1 cellular context compared by ENCODE assay signal in the genomic region with DNA sequence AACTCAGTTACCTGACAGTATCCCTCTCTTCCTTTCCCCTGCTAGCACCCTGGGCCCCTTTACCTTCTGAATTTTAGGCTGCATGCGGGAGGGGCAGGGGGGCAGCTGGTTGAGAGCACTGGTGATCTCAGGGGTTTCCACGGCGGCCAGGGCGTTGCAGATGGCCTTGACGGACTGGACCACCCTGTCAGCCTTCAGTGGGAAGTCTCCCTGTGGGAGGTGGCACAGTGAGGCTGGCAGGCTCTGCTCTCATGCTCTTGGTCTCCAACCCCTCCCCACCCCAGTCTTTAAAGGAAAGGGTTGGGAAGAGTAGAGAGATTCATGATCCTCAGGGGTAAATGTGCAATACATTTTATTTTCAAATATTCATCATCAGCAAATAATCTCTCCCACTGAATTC.
A peak's percentile ranks its signal among the peaks of the same experiment; 100 is the strongest.
TF ChIP-seq lines count a peak whose summit lies in the region.

No MANE protein-coding gene starts in this region.

TF ChIP-seq in HepG2, 621 proteins besides CTCF, POLR2A, EP300 and RAD21:
- TF ChIP-seq NR2F6 (IDR thresholded peaks at IDR 0.05) (no peak), NR2F6 (CRISPR knock-in tag; IDR thresholded peaks at IDR 0.05) (no peak), ZNF251 (CRISPR knock-in tag; IDR thresholded peaks at IDR 0.05) (no peak), TP53 (CRISPR knock-in tag; conservative IDR thresholded peaks at IDR 0.05) (no peak), MAFF (IDR thresholded peaks at IDR 0.05; ENCODE audit: low read depth, low read length) (0 out of 2 replicates have a peak, but pooled peaks have one; percentile 29), REPIN1 (CRISPR knock-in tag; IDR thresholded peaks at IDR 0.05; ENCODE audit: borderline replicate concordance, low read depth) (no peak), ZNF367 (CRISPR knock-in tag; IDR thresholded peaks at IDR 0.05; ENCODE audit: borderline replicate concordance) (no peak), YY1 (IDR thresholded peaks at IDR 0.05; ENCODE audit: insufficient read depth, insufficient replicate concordance, low read depth, low read length) (no peak), KLF6 (CRISPR knock-in tag; IDR thresholded peaks at IDR 0.05) (no peak), SALL1 (CRISPR knock-in tag; IDR thresholded peaks at IDR 0.05) (no peak), JDP2 (CRISPR knock-in tag; IDR thresholded peaks at IDR 0.05; ENCODE audit: borderline replicate concordance) (no peak), PHF21A (CRISPR knock-in tag; IDR thresholded peaks at IDR 0.05) (no peak), MAFK (conservative IDR thresholded peaks at IDR 0.05 in 1 of 2, IDR thresholded peaks at IDR 0.05 in 1 of 2; ENCODE audit: low read length in 2 of 2) (peak; percentile 14 to 45; a peak in 2 of 4 replicates), PLRG1 (conservative IDR thresholded peaks at IDR 0.05) (no peak)
